In genomic region chr18:9104244-9104901, GRCh38 we compare ENCODE assay signal across 9 cellular contexts. TPM values are rescaled to one million over a fixed set of nuclear protein-coding genes. Genes with fewer than 3 reads are reported as not detected.
DNase-seq lines count a peak whose midpoint lies in the region; ATAC-seq and TF ChIP-seq lines count a peak whose summit lies in the region.
"Had no signal": no experiment of that assay in that cellular context is flagged by ENCODE, and none has a peak within 500 bp of the region (broad histone marks: within the 10 kb centered on the region; RNA-seq: fewer than 3 reads in every experiment).

No MANE protein-coding gene starts in this region.

- H3K27me3 ChIP-seq in GM06990 (replicated peaks; ENCODE audit: control insufficient read depth, insufficient read depth, low read length) (no peaks in the 10 kb centered on the region), SJCRH30 (no peaks in the 10 kb centered on the region), fibroblast of lung (ENCODE audit: control insufficient read depth, insufficient read depth, low read length) (no peaks in the 10 kb centered on the region), sigmoid colon (no peaks in the 10 kb centered on the region)

- intact Hi-C loops in sigmoid colon (cut with DNase I), result no loop called here

- no peak overlapping the region for H3K27ac ChIP-seq in SJCRH30
- peak overlapping the region; percentile 86 for H3K27ac ChIP-seq in fibroblast of lung (ENCODE audit: insufficient read depth, low read length)
- peak overlapping the region; percentile 90 to 96 (median 94) for H3K27ac ChIP-seq in sigmoid colon

- no peak for DNase-seq in GM06990 (ENCODE audit: extremely low read depth, insufficient read length)
- no peak for DNase-seq in SJCRH30
- no peak for DNase-seq in fibroblast of lung (ENCODE audit: low read depth in 2 of 2)
- no peak for DNase-seq in sigmoid colon
- no peak for DNase-seq in D341Med (ENCODE audit: low spot score)
- DNase-seq: stimulated activated CD4-positive, alpha-beta T cell treated with anti-CD3 and anti-CD28 coated beads, Interleukin-2, amount 100 ng/mL, for 24 hours had no signal

- H3K4me1 ChIP-seq in SJCRH30 (no peaks in the 10 kb centered on the region), fibroblast of lung (ENCODE audit: control insufficient read depth, extremely low read depth, insufficient read depth, low read length) (peaks cover 13% of the 10 kb centered on the region), sigmoid colon (peaks cover 0 to 69% (median 63%) of the 10 kb centered on the region in 4 donors)

- H3K36me3 ChIP-seq in GM06990 (ENCODE audit: control insufficient read depth, insufficient read depth, low read length) (no peaks in the 10 kb centered on the region; the same call in 1 of the 2 replicates), SJCRH30 (no peaks in the 10 kb centered on the region), fibroblast of lung (ENCODE audit: control insufficient read depth, insufficient read depth, low read length) (no peaks in the 10 kb centered on the region), sigmoid colon (no peaks in the 10 kb centered on the region)

- no peaks in the 10 kb centered on the region for H3K9me3 ChIP-seq in SJCRH30 (replicated peaks)
- H3K9me3 ChIP-seq in fibroblast of lung (ENCODE audit: control insufficient read depth, insufficient read depth, low read depth, low read length), result no peaks in the 10 kb centered on the region
- no peaks in the 10 kb centered on the region for H3K9me3 ChIP-seq in sigmoid colon

- ATAC-seq in HG02759 (IDR thresholded peaks at IDR 0.05; ENCODE audit: unreplicated experiment) (no peak), HG02852 (IDR thresholded peaks at IDR 0.05; ENCODE audit: unreplicated experiment) (no peak), HG03159 (IDR thresholded peaks at IDR 0.05; ENCODE audit: unreplicated experiment) (no peak)

- no peak for TF ChIP-seq CTCF in GM06990 (IDR thresholded peaks at IDR 0.05; ENCODE audit: insufficient read depth, low read length, poor library complexity, severe bottlenecking)
- TF ChIP-seq CTCF in fibroblast of lung (conservative IDR thresholded peaks at IDR 0.05 in 1 of 2, IDR thresholded peaks at IDR 0.05 in 1 of 2; ENCODE audit: low read depth in 1 of 2, low read length in 2 of 2), result no peak
- TF ChIP-seq CTCF in sigmoid colon (IDR thresholded peaks at IDR 0.05), result no peak

- peaks cover 67% of the 10 kb centered on the region for H3K79me2 ChIP-seq in fibroblast of lung (ENCODE audit: control insufficient read depth, insufficient read depth, low read length)

- no peak overlapping the region for H2AFZ ChIP-seq in fibroblast of lung (ENCODE audit: low read length)

- TF ChIP-seq EP300 in sigmoid colon (IDR thresholded peaks at IDR 0.05), result no peak

- H3K9ac ChIP-seq in fibroblast of lung (ENCODE audit: insufficient read depth, low read length), result no peak overlapping the region

- WGBS in sigmoid colon, 2 donors, result 3 to 12% methylated on average over 5 of the region's 5 CpGs

- no peak for TF ChIP-seq POLR2A in sigmoid colon (IDR thresholded peaks at IDR 0.05)

- peak overlapping the region; percentile 88 for H3K4me2 ChIP-seq in fibroblast of lung (ENCODE audit: extremely low read depth, insufficient read depth, low read length)

- H4K20me1 ChIP-seq in fibroblast of lung (ENCODE audit: control insufficient read depth, extremely low read depth, insufficient read depth, low read length), result no peaks in the 10 kb centered on the region

- H3K4me3 ChIP-seq in GM06990 (replicated peaks; ENCODE audit: low read depth, low read length), result peak overlapping the region; percentile 97
- H3K4me3 ChIP-seq in SJCRH30, result peak overlapping the region; percentile 87
- H3K4me3 ChIP-seq in fibroblast of lung (replicated peaks in 1 of 4; ENCODE audit: control extremely low read depth in 1 of 4, insufficient read depth in 1 of 4, low read depth in 3 of 4, low read length in 4 of 4), result peak overlapping the region; percentile 43 to 89 (median 74)
- peak overlapping the region; percentile 72 to 80 (median 77) for H3K4me3 ChIP-seq in sigmoid colon

RNA-seq across cellular contexts. Expression of gene NDUFV2, which starts 1.9 kb away (rescaled TPM):
- total RNA-seq in SJCRH30 (2014; rRNA removed; shearing (Covaris generic)), result 111 and 125 TPM in 2 replicates
- total RNA-seq in fibroblast of lung (89.6 and 97.3 TPM in 2 replicates), sigmoid colon (100 to 1,000 TPM in 3 of 4 donors, 10 to 100 TPM in 1; 81.3 to 131 (median 115) TPM)
- polyA plus RNA-seq in fibroblast of lung (128 and 133 TPM in 2 replicates), sigmoid colon (100 to 1,000 TPM; 207 to 339 (median 246) TPM)
- polyA plus RNA-seq in fibroblast of lung (2012), result 156 and 174 TPM in 2 replicates
- 6.8 and 9.9 TPM in 2 replicates for polyA minus RNA-seq in fibroblast of lung (ENCODE audit: low replicate concordance)

RNA-seq across cellular contexts. Expression of gene ANKRD12, which starts 32.2 kb away (rescaled TPM):
- 14.7 and 19.5 TPM in 2 replicates for total RNA-seq in SJCRH30 (2014; rRNA removed; shearing (Covaris generic))
- total RNA-seq in fibroblast of lung (53.3 and 62.7 TPM in 2 replicates), sigmoid colon (100 to 1,000 TPM in 2 of 4 donors, 10 to 100 TPM in 2; 88.5 to 132 (median 102) TPM)
- polyA plus RNA-seq in fibroblast of lung (8.7 and 13.0 TPM in 2 replicates), sigmoid colon (10 to 100 TPM in 1 of 3 donors, 1 to 10 TPM in 2; 5.1 to 11.4 (median 7.2) TPM)
- 15.6 and 24.8 TPM in 2 replicates for polyA plus RNA-seq in fibroblast of lung (2012)
- 1.3 and 6.7 TPM in 2 replicates for polyA minus RNA-seq in fibroblast of lung (ENCODE audit: low replicate concordance)
